Comparison of ENCODE assay signal across 19 cellular contexts in genomic region chr14:74563621-74564159, GRCh38. TPM values are rescaled to one million over a fixed set of nuclear protein-coding genes. Genes with fewer than 3 reads are reported as not detected.
DNase-seq lines count a peak whose midpoint lies in the region; ATAC-seq and TF ChIP-seq lines count a peak whose summit lies in the region.
"Had no signal": no experiment of that assay in that cellular context is flagged by ENCODE, and none has a peak within 500 bp of the region (broad histone marks: within the 10 kb centered on the region; RNA-seq: fewer than 3 reads in every experiment).

No MANE protein-coding gene starts in this region.

- H3K4me3 ChIP-seq in SJCRH30 (peak overlapping the region; percentile 6), fibroblast of lung (replicated peaks in 1 of 4; ENCODE audit: control extremely low read depth in 1 of 4, insufficient read depth in 1 of 4, low read depth in 3 of 4, low read length in 4 of 4) (peak overlapping the region in 3 of 4 experiments; percentile 5 to 39 (median 6)), thoracic aorta (peak overlapping the region; percentile 35)
- H3K4me3 ChIP-seq: left ventricle myocardium inferior, sigmoid colon had no signal

- H3K36me3 ChIP-seq in SJCRH30 (no peaks in the 10 kb centered on the region), fibroblast of lung (ENCODE audit: control insufficient read depth, insufficient read depth, low read length) (peaks cover 8% of the 10 kb centered on the region), thoracic aorta (peaks cover 7% of the 10 kb centered on the region)
- H3K36me3 ChIP-seq: BE2C, left ventricle myocardium inferior, sigmoid colon had no signal

- intact Hi-C loops in left colon (cut with DNase I, micrococcal nuclease): no loop called here

- DNase-seq in NCI-H1694 (lab: John Stamatoyannopoulos, UW) (peak; percentile 91), SJCRH30 (no peak), fibroblast of lung (ENCODE audit: low read depth in 2 of 2) (no peak), thoracic aorta (ENCODE audit: low spot score) (no peak), left colon (no peak)
- DNase-seq: activated CD4-positive, alpha-beta T cell treated with anti-CD3 and anti-CD28 coated beads, Interleukin-2, amount 50 U/mL, for 48 hours; activated naive CD4-positive, alpha-beta T cell treated with Interleukin-2 at 50 U/mL for 16 hours; BE2C; Calu3; cortex of kidney; KG1; left ventricle myocardium inferior; NCI-H1092; NCI-H2227 treated with DMSO at 0.1 percent for 48 hours; sigmoid colon; stimulated activated CD4-positive, alpha-beta T cell treated with anti-CD3 and anti-CD28 coated beads, Interleukin-1b, Interleukin-23, amount 100 ng/mL, for 48 hours; T-cell had no signal

- peak overlapping the region; percentile 79 for H3K4me2 ChIP-seq in fibroblast of lung (ENCODE audit: extremely low read depth, insufficient read depth, low read length)

- peaks cover 67% of the 10 kb centered on the region for H3K79me2 ChIP-seq in fibroblast of lung (ENCODE audit: control insufficient read depth, insufficient read depth, low read length)

- H3K27me3 ChIP-seq in SJCRH30 (no peaks in the 10 kb centered on the region), fibroblast of lung (ENCODE audit: control insufficient read depth, insufficient read depth, low read length) (no peaks in the 10 kb centered on the region), thoracic aorta (replicated peaks; ENCODE audit: insufficient read depth) (no peaks in the 10 kb centered on the region)
- H3K27me3 ChIP-seq: BE2C, sigmoid colon had no signal

- ATAC-seq in thoracic aorta (ENCODE audit: insufficient number of reproducible peaks, low FRiP score, low read depth) (no peak), HG02610 (IDR thresholded peaks at IDR 0.05; ENCODE audit: unreplicated experiment) (no peak), GM21529 (IDR thresholded peaks at IDR 0.05; ENCODE audit: unreplicated experiment) (no peak), left colon (no peak)
- ATAC-seq: T-cell had no signal

- TF ChIP-seq CTCF in fibroblast of lung (conservative IDR thresholded peaks at IDR 0.05 in 1 of 2, IDR thresholded peaks at IDR 0.05 in 1 of 2; ENCODE audit: low read depth in 1 of 2, low read length in 2 of 2) (peak in 1 of 2 donors; percentile 20), thoracic aorta (IDR thresholded peaks at IDR 0.05) (no peak)

- H3K9ac ChIP-seq in fibroblast of lung (ENCODE audit: insufficient read depth, low read length): no peak overlapping the region

- H3K4me1 ChIP-seq in SJCRH30 (no peaks in the 10 kb centered on the region), fibroblast of lung (ENCODE audit: control insufficient read depth, extremely low read depth, insufficient read depth, low read length) (peaks cover 46% of the 10 kb centered on the region), thoracic aorta (ENCODE audit: control insufficient read depth in 1 of 2, low read depth in 2 of 2) (peaks cover 53 to 94% of the 10 kb centered on the region in 2 donors)

- H4K20me1 ChIP-seq in fibroblast of lung (ENCODE audit: control insufficient read depth, extremely low read depth, insufficient read depth, low read length): no peaks in the 10 kb centered on the region

- H3K27ac ChIP-seq in SJCRH30: no peak overlapping the region
- peak overlapping the region; percentile 72 for H3K27ac ChIP-seq in fibroblast of lung (ENCODE audit: insufficient read depth, low read length)
- H3K27ac ChIP-seq in thoracic aorta: peak overlapping the region in 1 of 2 donors; percentile 54
- H3K27ac ChIP-seq: left ventricle myocardium inferior had no signal

- H3K9me3 ChIP-seq in SJCRH30 (replicated peaks): no peaks in the 10 kb centered on the region
- H3K9me3 ChIP-seq in fibroblast of lung (ENCODE audit: control insufficient read depth, insufficient read depth, low read depth, low read length): no peaks in the 10 kb centered on the region
- no peaks in the 10 kb centered on the region for H3K9me3 ChIP-seq in thoracic aorta
- H3K9me3 ChIP-seq: BE2C, left ventricle myocardium inferior, sigmoid colon had no signal

- no peak overlapping the region for H2AFZ ChIP-seq in fibroblast of lung (ENCODE audit: low read length)

RNA-seq across cellular contexts. Expression of gene LTBP2, which starts 48.3 kb away (rescaled TPM):
- 0.61 and 0.84 TPM in 2 replicates for total RNA-seq in SJCRH30 (2014; rRNA removed; shearing (Covaris generic))
- total RNA-seq in fibroblast of lung: 243 and 514 TPM in 2 replicates
- polyA plus RNA-seq in fibroblast of lung: 108 and 112 TPM in 2 replicates
- 184 and 214 TPM in 2 replicates for polyA plus RNA-seq in fibroblast of lung (2012)
- 328 and 406 TPM in 2 replicates for polyA minus RNA-seq in fibroblast of lung (ENCODE audit: low replicate concordance)
- 100 to 1,000 TPM; 674 to 973 TPM for total RNA-seq in thoracic aorta
- total RNA-seq in left colon: 1 to 10 TPM; 2.8 to 6.4 TPM

Comparison
In these comparisons a context has a peak if more than half of its experiments do, and no peak if none do; other contexts are left out.
1. RNA of gene LTBP2, which starts 48.3 kb away (total RNA-seq): 674 to 973 TPM in thoracic aorta and 243 to 514 TPM in fibroblast of lung; 2.8 to 6.4 TPM in left colon and 0.61 to 0.84 TPM in SJCRH30; every median in the first group is over 10 times any median in the second.
2. Peak in every context shown above with its lines, with median percentiles within 50 percentile points of each other: H3K4me3 ChIP-seq.